9 cellular contexts compared by ENCODE assay signal in the genomic region with DNA sequence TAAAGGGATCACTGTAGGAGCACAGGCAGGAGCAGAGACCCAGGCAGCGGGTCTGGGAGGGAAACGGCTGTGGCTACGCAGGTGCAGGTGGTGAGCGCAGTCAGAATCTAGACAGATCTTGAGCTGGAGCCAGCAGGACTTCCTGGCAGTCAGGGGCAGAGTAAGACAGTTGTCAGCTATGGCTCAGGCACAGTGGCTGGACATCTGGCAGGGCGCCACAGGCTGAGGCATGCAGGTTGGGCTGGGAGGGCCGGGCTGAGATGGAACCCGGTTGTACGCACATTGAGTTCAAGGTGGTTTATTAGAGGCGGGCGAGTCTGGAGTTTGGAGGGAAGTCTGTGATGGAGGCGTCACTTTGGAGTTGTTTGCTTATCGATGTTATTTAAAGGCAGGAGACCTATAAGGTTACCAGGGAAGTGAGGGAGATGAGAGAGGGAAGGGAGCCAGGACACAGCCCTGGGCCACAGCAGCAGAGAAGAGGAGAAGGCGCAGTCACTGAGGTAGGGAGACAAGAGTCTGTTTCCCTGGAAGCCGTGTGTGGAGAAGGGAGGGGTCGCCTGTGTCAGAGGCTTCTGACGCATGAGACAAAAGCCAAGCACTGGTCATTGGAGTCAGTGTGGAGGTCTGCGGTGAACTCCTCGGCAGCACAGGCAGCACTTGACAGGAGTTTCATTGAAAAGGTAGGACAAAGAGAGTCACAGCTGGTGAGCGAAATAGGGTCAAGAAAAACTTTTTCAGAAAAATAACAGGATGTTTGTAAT.
DNase-seq lines count a peak whose midpoint lies in the region; ATAC-seq and TF ChIP-seq lines count a peak whose summit lies in the region.
"Had no signal": no experiment of that assay in that cellular context is flagged by ENCODE, and none has a peak within 500 bp of the region (broad histone marks: within the 10 kb centered on the region; RNA-seq: fewer than 3 reads in every experiment).

No MANE protein-coding gene starts in this region.

- H3K27me3 ChIP-seq in CD8-positive, alpha-beta memory T cell (ENCODE audit: insufficient read depth, low read length, poor library complexity, severe bottlenecking): no peaks in the 10 kb centered on the region
- no peaks in the 10 kb centered on the region for H3K27me3 ChIP-seq in tibial nerve
- no peaks in the 10 kb centered on the region for H3K27me3 ChIP-seq in effector memory CD4-positive, alpha-beta T cell (replicated peaks; ENCODE audit: control insufficient read depth, insufficient read depth, low read length, poor library complexity, severe bottlenecking)

- H3K36me3 ChIP-seq in CD8-positive, alpha-beta memory T cell (ENCODE audit: insufficient read depth, low read length): no peaks in the 10 kb centered on the region
- H3K36me3 ChIP-seq in tibial nerve: no peaks in the 10 kb centered on the region
- H3K36me3 ChIP-seq in effector memory CD4-positive, alpha-beta T cell (ENCODE audit: control insufficient read depth, insufficient read depth, low read length): no peaks in the 10 kb centered on the region

- CTCF ChIA-PET in CD8-positive, alpha-beta memory T cell (lab: Charles Lee): interaction anchor here (1.1 kb wide), 1 partner anchor 128 kb away, joined by 3 read pairs; no protein-coding TSS in a partner anchor
- CTCF ChIA-PET in T-cell (lab: Charles Lee): no interaction called here

- peaks cover 17 to 43% (median 21%) of the 10 kb centered on the region in 3 donors for H3K4me1 Mint-ChIP-seq in CD8-positive, alpha-beta memory T cell
- peaks cover 44 to 50% (median 49%) of the 10 kb centered on the region in 3 donors for H3K4me1 Mint-ChIP-seq in T-cell

- no peaks in the 10 kb centered on the region for H3K9me3 ChIP-seq in CD8-positive, alpha-beta memory T cell (ENCODE audit: low read length)
- no peaks in the 10 kb centered on the region for H3K9me3 ChIP-seq in tibial nerve
- H3K9me3 ChIP-seq in effector memory CD4-positive, alpha-beta T cell (ENCODE audit: control insufficient read depth, low read length): no peaks in the 10 kb centered on the region

- H3K4me1 ChIP-seq in CD8-positive, alpha-beta memory T cell (ENCODE audit: insufficient read depth, low read length): peaks cover 16% of the 10 kb centered on the region
- no peaks in the 10 kb centered on the region for H3K4me1 ChIP-seq in tibial nerve
- H3K4me1 ChIP-seq in effector memory CD4-positive, alpha-beta T cell (ENCODE audit: control insufficient read depth, insufficient read depth, low read length, poor library complexity, severe bottlenecking): peaks cover 13% of the 10 kb centered on the region

- no peak for TF ChIP-seq POLR2A in tibial nerve (IDR thresholded peaks at IDR 0.05)

- H3K4me3 Mint-ChIP-seq in CD8-positive, alpha-beta memory T cell: no peak overlapping the region
- peak overlapping the region in 1 of 3 donors; percentile 0 for H3K4me3 Mint-ChIP-seq in T-cell

- ATAC-seq in T-cell (replicated peaks in 1 of 4) (peak; percentile 52 to 56 (median 54)), GM19351 (IDR thresholded peaks at IDR 0.05; ENCODE audit: unreplicated experiment) (no peak), HG02981 (IDR thresholded peaks at IDR 0.05; ENCODE audit: unreplicated experiment) (no peak)

- H3K9me3 Mint-ChIP-seq in CD8-positive, alpha-beta memory T cell: no peaks in the 10 kb centered on the region
- H3K9me3 Mint-ChIP-seq in T-cell: no peaks in the 10 kb centered on the region

- H3K27ac ChIP-seq in CD8-positive, alpha-beta memory T cell (ENCODE audit: low read depth, low read length): no peak overlapping the region
- H3K27ac ChIP-seq in tibial nerve: no peak overlapping the region
- H3K27ac ChIP-seq in effector memory CD4-positive, alpha-beta T cell (ENCODE audit: insufficient read depth, low read length, poor library complexity, severe bottlenecking): no peak overlapping the region

- H3K4me3 ChIP-seq in CD8-positive, alpha-beta memory T cell (ENCODE audit: low read length): no peak overlapping the region
- H3K4me3 ChIP-seq in tibial nerve: no peak overlapping the region
- no peak overlapping the region for H3K4me3 ChIP-seq in effector memory CD4-positive, alpha-beta T cell (ENCODE audit: insufficient read depth, low read depth, low read length, poor library complexity, severe bottlenecking)

- no peaks in the 10 kb centered on the region for H3K36me3 Mint-ChIP-seq in CD8-positive, alpha-beta memory T cell
- H3K36me3 Mint-ChIP-seq in T-cell: no peaks in the 10 kb centered on the region

- WGBS in tibial nerve, 2 donors: 63 to 65% methylated on average over 19 of the region's 19 CpGs

- DNase-seq in CD8-positive, alpha-beta memory T cell: no peak
- DNase-seq in NCI-H1092 (lab: John Stamatoyannopoulos, UW): peak; percentile 84
- peak in 2 of 34 experiments; percentile 16 to 21 for DNase-seq in T-cell
- peak; percentile 39 for DNase-seq in kidney tubule cell (ENCODE audit: low spot score)
- no peak for DNase-seq in tibial nerve (ENCODE audit: low spot score in 2 of 2)
- DNase-seq in effector memory CD4-positive, alpha-beta T cell: no peak
- DNase-seq: foreskin melanocyte had no signal

- no peak for TF ChIP-seq EP300 in tibial nerve (IDR thresholded peaks at IDR 0.05)

- H3K27ac Mint-ChIP-seq in CD8-positive, alpha-beta memory T cell: peak overlapping the region in 6 of 8 donors; percentile 38 to 72 (median 52)
- H3K27ac Mint-ChIP-seq in T-cell: peak overlapping the region; percentile 52 to 76

- peaks cover 0 to 1% of the 10 kb centered on the region in 2 donors for H3K27me3 Mint-ChIP-seq in CD8-positive, alpha-beta memory T cell
- no peaks in the 10 kb centered on the region for H3K27me3 Mint-ChIP-seq in T-cell

- no peak for TF ChIP-seq CTCF in tibial nerve (IDR thresholded peaks at IDR 0.05)

- POLR2A ChIA-PET in CD8-positive, alpha-beta memory T cell (lab: Charles Lee): no interaction called here
- POLR2A ChIA-PET in T-cell (lab: Charles Lee): no interaction called here

Comparison
In these comparisons a context has a peak if more than half of its experiments do, and no peak if none do; other contexts are left out.
1. DNase-seq: peak in NCI-H1092 (single experiment) and kidney tubule cell (single experiment); none in CD8-positive, alpha-beta memory T cell (0 of 5), tibial nerve (0 of 2) and effector memory CD4-positive, alpha-beta T cell (0 of 3).
2. ATAC-seq: peak in T-cell (4 of 4); none in GM19351 (single experiment) and HG02981 (single experiment).